In the genomic region with DNA sequence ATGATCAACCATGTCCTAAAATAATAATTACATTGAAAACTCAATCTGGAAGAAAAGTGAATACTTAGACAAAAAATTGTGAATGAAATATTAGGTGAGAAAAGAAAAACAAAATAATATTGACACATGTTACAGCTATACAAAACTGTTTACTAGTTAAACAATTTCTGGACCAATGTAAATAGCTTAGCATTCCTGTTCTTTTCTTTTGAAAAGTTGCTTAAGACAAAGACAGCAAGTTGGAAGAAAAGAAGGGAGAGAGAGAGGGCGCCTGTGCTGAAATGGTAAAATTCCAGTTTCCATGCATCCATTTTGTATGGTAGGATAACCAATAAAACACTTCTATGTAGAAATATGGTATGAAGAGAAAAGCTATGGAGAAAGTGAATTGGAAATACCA, we compare ENCODE assay signal across 1 cellular context.
TF ChIP-seq lines count a peak whose summit lies in the region.

No MANE protein-coding gene starts in this region.

TF ChIP-seq in HepG2, 621 proteins besides CTCF, POLR2A, EP300 and RAD21 (continues in another document):
- TF ChIP-seq FOXP1 (IDR thresholded peaks at IDR 0.05) = no peak
- peak; percentile 93 for TF ChIP-seq FOXP1 (CRISPR knock-in tag; IDR thresholded peaks at IDR 0.05)
- TF ChIP-seq ZFP36L2 (CRISPR knock-in tag; IDR thresholded peaks at IDR 0.05) = no peak
- TF ChIP-seq LCORL (IDR thresholded peaks at IDR 0.05) = no peak
- no peak for TF ChIP-seq LCORL (CRISPR knock-in tag; IDR thresholded peaks at IDR 0.05)
- TF ChIP-seq, protein P1, sequence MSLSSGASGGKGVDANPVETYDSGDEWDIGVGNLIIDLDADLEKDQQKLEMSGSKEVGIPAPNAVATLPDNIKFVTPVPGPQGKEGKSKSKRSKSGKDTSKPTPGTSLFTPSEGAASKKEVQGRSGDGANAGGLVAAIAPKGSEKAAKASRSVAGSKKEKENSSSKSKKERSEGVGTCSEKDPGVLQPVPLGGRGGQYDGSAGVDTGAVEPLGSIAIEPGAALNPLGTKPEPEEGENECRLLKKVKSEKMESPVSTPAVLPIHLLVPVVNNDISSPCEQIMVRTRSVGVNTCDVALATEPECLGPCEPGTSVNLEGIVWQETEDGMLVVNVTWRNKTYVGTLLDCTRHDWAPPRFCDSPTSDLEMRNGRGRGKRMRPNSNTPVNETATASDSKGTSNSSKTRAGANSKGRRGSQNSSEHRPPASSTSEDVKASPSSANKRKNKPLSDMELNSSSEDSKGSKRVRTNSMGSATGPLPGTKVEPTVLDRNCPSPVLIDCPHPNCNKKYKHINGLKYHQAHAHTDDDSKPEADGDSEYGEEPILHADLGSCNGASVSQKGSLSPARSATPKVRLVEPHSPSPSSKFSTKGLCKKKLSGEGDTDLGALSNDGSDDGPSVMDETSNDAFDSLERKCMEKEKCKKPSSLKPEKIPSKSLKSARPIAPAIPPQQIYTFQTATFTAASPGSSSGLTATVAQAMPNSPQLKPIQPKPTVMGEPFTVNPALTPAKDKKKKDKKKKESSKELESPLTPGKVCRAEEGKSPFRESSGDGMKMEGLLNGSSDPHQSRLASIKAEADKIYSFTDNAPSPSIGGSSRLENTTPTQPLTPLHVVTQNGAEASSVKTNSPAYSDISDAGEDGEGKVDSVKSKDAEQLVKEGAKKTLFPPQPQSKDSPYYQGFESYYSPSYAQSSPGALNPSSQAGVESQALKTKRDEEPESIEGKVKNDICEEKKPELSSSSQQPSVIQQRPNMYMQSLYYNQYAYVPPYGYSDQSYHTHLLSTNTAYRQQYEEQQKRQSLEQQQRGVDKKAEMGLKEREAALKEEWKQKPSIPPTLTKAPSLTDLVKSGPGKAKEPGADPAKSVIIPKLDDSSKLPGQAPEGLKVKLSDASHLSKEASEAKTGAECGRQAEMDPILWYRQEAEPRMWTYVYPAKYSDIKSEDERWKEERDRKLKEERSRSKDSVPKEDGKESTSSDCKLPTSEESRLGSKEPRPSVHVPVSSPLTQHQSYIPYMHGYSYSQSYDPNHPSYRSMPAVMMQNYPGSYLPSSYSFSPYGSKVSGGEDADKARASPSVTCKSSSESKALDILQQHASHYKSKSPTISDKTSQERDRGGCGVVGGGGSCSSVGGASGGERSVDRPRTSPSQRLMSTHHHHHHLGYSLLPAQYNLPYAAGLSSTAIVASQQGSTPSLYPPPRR (CRISPR knock-in tag; IDR thresholded peaks at IDR 0.05; ENCODE audit: borderline replicate concordance) = peak; percentile 41; the same call in 1 of the 2 replicates
- TF ChIP-seq, protein P2, sequence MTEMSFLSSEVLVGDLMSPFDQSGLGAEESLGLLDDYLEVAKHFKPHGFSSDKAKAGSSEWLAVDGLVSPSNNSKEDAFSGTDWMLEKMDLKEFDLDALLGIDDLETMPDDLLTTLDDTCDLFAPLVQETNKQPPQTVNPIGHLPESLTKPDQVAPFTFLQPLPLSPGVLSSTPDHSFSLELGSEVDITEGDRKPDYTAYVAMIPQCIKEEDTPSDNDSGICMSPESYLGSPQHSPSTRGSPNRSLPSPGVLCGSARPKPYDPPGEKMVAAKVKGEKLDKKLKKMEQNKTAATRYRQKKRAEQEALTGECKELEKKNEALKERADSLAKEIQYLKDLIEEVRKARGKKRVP (CRISPR knock-in tag; IDR thresholded peaks at IDR 0.05) = no peak
- no peak for TF ChIP-seq KLF12 (CRISPR knock-in tag; IDR thresholded peaks at IDR 0.05; ENCODE audit: borderline replicate concordance)
- no peak for TF ChIP-seq RAD51 (IDR thresholded peaks at IDR 0.05; ENCODE audit: borderline replicate concordance)
- TF ChIP-seq, protein P3, sequence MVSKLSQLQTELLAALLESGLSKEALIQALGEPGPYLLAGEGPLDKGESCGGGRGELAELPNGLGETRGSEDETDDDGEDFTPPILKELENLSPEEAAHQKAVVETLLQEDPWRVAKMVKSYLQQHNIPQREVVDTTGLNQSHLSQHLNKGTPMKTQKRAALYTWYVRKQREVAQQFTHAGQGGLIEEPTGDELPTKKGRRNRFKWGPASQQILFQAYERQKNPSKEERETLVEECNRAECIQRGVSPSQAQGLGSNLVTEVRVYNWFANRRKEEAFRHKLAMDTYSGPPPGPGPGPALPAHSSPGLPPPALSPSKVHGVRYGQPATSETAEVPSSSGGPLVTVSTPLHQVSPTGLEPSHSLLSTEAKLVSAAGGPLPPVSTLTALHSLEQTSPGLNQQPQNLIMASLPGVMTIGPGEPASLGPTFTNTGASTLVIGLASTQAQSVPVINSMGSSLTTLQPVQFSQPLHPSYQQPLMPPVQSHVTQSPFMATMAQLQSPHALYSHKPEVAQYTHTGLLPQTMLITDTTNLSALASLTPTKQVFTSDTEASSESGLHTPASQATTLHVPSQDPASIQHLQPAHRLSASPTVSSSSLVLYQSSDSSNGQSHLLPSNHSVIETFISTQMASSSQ (IDR thresholded peaks at IDR 0.05; ENCODE audit: low read depth) = no peak
- TF ChIP-seq, protein P3 (CRISPR knock-in tag; IDR thresholded peaks at IDR 0.05; ENCODE audit: borderline replicate concordance) = no peak
- no peak for TF ChIP-seq ZNF446 (CRISPR knock-in tag; IDR thresholded peaks at IDR 0.05)
- no peak for TF ChIP-seq ZNF605 (CRISPR knock-in tag; IDR thresholded peaks at IDR 0.05)
- TF ChIP-seq TEAD2 (CRISPR knock-in tag; IDR thresholded peaks at IDR 0.05) = no peak
- no peak for TF ChIP-seq MAFF (IDR thresholded peaks at IDR 0.05; ENCODE audit: low read depth, low read length)
- TF ChIP-seq, protein P4, sequence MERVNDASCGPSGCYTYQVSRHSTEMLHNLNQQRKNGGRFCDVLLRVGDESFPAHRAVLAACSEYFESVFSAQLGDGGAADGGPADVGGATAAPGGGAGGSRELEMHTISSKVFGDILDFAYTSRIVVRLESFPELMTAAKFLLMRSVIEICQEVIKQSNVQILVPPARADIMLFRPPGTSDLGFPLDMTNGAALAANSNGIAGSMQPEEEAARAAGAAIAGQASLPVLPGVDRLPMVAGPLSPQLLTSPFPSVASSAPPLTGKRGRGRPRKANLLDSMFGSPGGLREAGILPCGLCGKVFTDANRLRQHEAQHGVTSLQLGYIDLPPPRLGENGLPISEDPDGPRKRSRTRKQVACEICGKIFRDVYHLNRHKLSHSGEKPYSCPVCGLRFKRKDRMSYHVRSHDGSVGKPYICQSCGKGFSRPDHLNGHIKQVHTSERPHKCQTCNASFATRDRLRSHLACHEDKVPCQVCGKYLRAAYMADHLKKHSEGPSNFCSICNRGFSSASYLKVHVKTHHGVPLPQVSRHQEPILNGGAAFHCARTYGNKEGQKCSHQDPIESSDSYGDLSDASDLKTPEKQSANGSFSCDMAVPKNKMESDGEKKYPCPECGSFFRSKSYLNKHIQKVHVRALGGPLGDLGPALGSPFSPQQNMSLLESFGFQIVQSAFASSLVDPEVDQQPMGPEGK (CRISPR knock-in tag; IDR thresholded peaks at IDR 0.05) = no peak
- no peak for TF ChIP-seq ARNT (IDR thresholded peaks at IDR 0.05)
- no peak for TF ChIP-seq ZFP41 (CRISPR knock-in tag; IDR thresholded peaks at IDR 0.05; ENCODE audit: borderline replicate concordance)
- no peak for TF ChIP-seq PHF21A (CRISPR knock-in tag; IDR thresholded peaks at IDR 0.05)
- no peak for TF ChIP-seq ZNF274 (CRISPR knock-in tag; IDR thresholded peaks at IDR 0.05)
- TF ChIP-seq FOXA3 (CRISPR knock-in tag; IDR thresholded peaks at IDR 0.05) = peak; percentile 92
- TF ChIP-seq KLF16 (CRISPR knock-in tag; IDR thresholded peaks at IDR 0.05) = peak in 1 of 2 experiments; percentile 63; a peak in 1 of 4 replicates
- TF ChIP-seq ZNF121 (CRISPR knock-in tag; IDR thresholded peaks at IDR 0.05) = no peak
- TF ChIP-seq GABPB1 (CRISPR knock-in tag; IDR thresholded peaks at IDR 0.05) = no peak
- no peak for TF ChIP-seq BRCA1 (CRISPR knock-in tag; IDR thresholded peaks at IDR 0.05)
- TF ChIP-seq, protein P5, sequence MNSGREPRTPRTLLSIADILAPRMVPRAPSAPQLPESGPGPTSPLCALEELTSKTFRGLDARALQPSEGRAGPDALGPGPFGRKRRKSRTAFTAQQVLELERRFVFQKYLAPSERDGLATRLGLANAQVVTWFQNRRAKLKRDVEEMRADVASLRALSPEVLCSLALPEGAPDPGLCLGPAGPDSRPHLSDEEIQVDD (CRISPR knock-in tag; IDR thresholded peaks at IDR 0.05; ENCODE audit: borderline replicate concordance) = no peak
- TF ChIP-seq TEAD3 (CRISPR knock-in tag; optimal IDR thresholded peaks at IDR 0.05; ENCODE audit: borderline replicate concordance) = no peak
- TF ChIP-seq ZSCAN9 (CRISPR knock-in tag; IDR thresholded peaks at IDR 0.05; ENCODE audit: borderline replicate concordance) = 0 out of 2 replicates have a peak, but pooled peaks have one; percentile 37
- TF ChIP-seq CCAR2 (optimal IDR thresholded peaks at IDR 0.05; ENCODE audit: low read depth, low read length) = no peak
- TF ChIP-seq, protein P6, sequence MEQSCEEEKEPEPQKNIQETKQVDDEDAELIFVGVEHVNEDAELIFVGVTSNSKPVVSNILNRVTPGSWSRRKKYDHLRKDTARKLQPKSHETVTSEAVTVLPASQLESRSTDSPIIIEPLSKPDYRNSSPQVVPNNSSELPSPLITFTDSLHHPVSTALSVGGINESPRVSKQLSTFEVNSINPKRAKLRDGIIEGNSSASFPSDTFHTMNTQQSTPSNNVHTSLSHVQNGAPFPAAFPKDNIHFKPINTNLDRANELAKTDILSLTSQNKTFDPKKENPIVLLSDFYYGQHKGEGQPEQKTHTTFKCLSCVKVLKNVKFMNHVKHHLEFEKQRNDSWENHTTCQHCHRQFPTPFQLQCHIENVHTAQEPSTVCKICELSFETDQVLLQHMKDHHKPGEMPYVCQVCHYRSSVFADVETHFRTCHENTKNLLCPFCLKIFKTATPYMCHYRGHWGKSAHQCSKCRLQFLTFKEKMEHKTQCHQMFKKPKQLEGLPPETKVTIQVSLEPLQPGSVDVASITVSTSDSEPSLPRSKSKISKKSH (CRISPR knock-in tag; IDR thresholded peaks at IDR 0.05; ENCODE audit: borderline replicate concordance) = no peak
- TF ChIP-seq NCOA1 (CRISPR knock-in tag; IDR thresholded peaks at IDR 0.05) = no peak
- TF ChIP-seq CAMTA2 (CRISPR knock-in tag; IDR thresholded peaks at IDR 0.05; ENCODE audit: borderline replicate concordance) = no peak
- TF ChIP-seq, protein P7, sequence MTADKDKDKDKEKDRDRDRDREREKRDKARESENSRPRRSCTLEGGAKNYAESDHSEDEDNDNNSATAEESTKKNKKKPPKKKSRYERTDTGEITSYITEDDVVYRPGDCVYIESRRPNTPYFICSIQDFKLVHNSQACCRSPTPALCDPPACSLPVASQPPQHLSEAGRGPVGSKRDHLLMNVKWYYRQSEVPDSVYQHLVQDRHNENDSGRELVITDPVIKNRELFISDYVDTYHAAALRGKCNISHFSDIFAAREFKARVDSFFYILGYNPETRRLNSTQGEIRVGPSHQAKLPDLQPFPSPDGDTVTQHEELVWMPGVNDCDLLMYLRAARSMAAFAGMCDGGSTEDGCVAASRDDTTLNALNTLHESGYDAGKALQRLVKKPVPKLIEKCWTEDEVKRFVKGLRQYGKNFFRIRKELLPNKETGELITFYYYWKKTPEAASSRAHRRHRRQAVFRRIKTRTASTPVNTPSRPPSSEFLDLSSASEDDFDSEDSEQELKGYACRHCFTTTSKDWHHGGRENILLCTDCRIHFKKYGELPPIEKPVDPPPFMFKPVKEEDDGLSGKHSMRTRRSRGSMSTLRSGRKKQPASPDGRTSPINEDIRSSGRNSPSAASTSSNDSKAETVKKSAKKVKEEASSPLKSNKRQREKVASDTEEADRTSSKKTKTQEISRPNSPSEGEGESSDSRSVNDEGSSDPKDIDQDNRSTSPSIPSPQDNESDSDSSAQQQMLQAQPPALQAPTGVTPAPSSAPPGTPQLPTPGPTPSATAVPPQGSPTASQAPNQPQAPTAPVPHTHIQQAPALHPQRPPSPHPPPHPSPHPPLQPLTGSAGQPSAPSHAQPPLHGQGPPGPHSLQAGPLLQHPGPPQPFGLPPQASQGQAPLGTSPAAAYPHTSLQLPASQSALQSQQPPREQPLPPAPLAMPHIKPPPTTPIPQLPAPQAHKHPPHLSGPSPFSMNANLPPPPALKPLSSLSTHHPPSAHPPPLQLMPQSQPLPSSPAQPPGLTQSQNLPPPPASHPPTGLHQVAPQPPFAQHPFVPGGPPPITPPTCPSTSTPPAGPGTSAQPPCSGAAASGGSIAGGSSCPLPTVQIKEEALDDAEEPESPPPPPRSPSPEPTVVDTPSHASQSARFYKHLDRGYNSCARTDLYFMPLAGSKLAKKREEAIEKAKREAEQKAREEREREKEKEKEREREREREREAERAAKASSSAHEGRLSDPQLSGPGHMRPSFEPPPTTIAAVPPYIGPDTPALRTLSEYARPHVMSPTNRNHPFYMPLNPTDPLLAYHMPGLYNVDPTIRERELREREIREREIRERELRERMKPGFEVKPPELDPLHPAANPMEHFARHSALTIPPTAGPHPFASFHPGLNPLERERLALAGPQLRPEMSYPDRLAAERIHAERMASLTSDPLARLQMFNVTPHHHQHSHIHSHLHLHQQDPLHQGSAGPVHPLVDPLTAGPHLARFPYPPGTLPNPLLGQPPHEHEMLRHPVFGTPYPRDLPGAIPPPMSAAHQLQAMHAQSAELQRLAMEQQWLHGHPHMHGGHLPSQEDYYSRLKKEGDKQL (CRISPR knock-in tag; IDR thresholded peaks at IDR 0.05; ENCODE audit: low read depth) = peak; percentile 63; the same call in 1 of the 2 replicates
- no peak for TF ChIP-seq SMC3 (IDR thresholded peaks at IDR 0.05; ENCODE audit: low read length)
- no peak for TF ChIP-seq JUND (CRISPR knock-in tag; IDR thresholded peaks at IDR 0.05)
- TF ChIP-seq RARA (CRISPR knock-in tag; IDR thresholded peaks at IDR 0.05) = peak; percentile 50; the same call in 1 of the 2 replicates
- TF ChIP-seq KDM5A (IDR thresholded peaks at IDR 0.05; ENCODE audit: borderline replicate concordance, low read length) = 0 out of 2 replicates have a peak, but pooled peaks have one; percentile 44
- no peak for TF ChIP-seq STAT5B (CRISPR knock-in tag; IDR thresholded peaks at IDR 0.05)
- no peak for TF ChIP-seq ZNF878 (CRISPR knock-in tag; IDR thresholded peaks at IDR 0.05)
- TF ChIP-seq MYC (CRISPR knock-in tag; IDR thresholded peaks at IDR 0.05; ENCODE audit: borderline replicate concordance) = no peak
- TF ChIP-seq, protein P8, sequence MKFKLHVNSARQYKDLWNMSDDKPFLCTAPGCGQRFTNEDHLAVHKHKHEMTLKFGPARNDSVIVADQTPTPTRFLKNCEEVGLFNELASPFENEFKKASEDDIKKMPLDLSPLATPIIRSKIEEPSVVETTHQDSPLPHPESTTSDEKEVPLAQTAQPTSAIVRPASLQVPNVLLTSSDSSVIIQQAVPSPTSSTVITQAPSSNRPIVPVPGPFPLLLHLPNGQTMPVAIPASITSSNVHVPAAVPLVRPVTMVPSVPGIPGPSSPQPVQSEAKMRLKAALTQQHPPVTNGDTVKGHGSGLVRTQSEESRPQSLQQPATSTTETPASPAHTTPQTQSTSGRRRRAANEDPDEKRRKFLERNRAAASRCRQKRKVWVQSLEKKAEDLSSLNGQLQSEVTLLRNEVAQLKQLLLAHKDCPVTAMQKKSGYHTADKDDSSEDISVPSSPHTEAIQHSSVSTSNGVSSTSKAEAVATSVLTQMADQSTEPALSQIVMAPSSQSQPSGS (CRISPR knock-in tag; IDR thresholded peaks at IDR 0.05) = no peak
